Comparison of ENCODE assay signal across 23 cellular contexts in the genomic region with DNA sequence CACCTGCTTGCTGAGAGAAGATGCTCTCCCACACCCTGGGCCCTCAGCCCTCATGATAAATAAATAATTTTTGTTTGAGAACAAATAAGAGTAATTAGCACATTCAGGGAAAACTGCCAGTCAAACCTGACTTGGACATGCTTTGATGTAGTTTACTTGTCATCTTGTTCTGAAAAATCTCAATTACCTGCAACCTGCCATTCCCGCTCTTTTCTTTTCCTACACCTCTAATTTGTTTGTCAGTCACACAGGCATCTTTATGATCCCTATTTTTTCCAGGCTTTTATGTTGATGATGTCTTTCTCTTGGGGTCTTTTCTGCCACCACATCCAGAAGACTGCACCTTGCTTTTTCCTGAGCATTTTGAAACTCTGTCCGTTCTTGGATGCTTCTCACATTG. TPM values are rescaled to one million over a fixed set of nuclear protein-coding genes. Genes with fewer than 3 reads are reported as not detected.
"Had no signal": no experiment of that assay in that cellular context is flagged by ENCODE, and none has a peak within 500 bp of the region (broad histone marks: within the 10 kb centered on the region; RNA-seq: fewer than 3 reads in every experiment).

No MANE protein-coding gene starts in this region.

- H3K4me3 ChIP-seq: colonic mucosa, gastrocnemius medialis, left lung, thoracic aorta, upper lobe of right lung had no signal

- DNase-seq: activated CD4-positive, alpha-beta T cell treated with anti-CD3 and anti-CD28 coated beads, Interleukin-2, amount 10 ng/mL, durations not matched to agents 24 days and 14 days; activated CD8-positive, alpha-beta T cell treated with anti-CD3 and anti-CD28 coated beads for 36 hours; activated naive CD4-positive, alpha-beta T cell treated with anti-CD3 and anti-CD28 coated beads for 36 hours; activated T-cell treated with anti-CD3 and anti-CD28 coated beads, Interleukin-2, amount 50 U/mL, for 24 hours; central memory CD4-positive, alpha-beta T cell; colonic mucosa; gastrocnemius medialis; left lung; naive thymus-derived CD8-positive, alpha-beta T cell; posterior cingulate gyrus; stimulated activated naive B cell treated with anti-CD40 and anti-IgM and Interleukin-4, amounts not matched to agents 10 μg/mL and 1 μg/mL and 100 μg/mL, for 72 hours; upper lobe of right lung had no signal

- H3K36me3 ChIP-seq: brain microvascular endothelial cell, colonic mucosa, gastrocnemius medialis, left lung, neutrophil, thoracic aorta, upper lobe of right lung had no signal

- ATAC-seq: activated CD8-positive, alpha-beta T cell treated with anti-CD3 and anti-CD28 coated beads for 36 hours; esophagus mucosa; naive thymus-derived CD8-positive, alpha-beta T cell; stimulated activated naive B cell treated with anti-CD40 and anti-IgM and Interleukin-4, amounts not matched to agents 10 μg/mL and 1 μg/mL and 100 μg/mL, for 72 hours; T-cell had no signal

- H3K9me3 Mint-ChIP-seq: activated CD4-positive, alpha-beta T cell treated with anti-CD3 and anti-CD28 coated beads, Interleukin-2, amount 10 ng/mL, durations not matched to agents 24 days and 14 days; activated CD8-positive, alpha-beta T cell treated with anti-CD3 and anti-CD28 coated beads for 36 hours; activated naive CD4-positive, alpha-beta T cell treated with anti-CD3 and anti-CD28 coated beads for 36 hours; activated T-cell treated with anti-CD3 and anti-CD28 coated beads, Interleukin-2, amount 50 U/mL, for 24 hours; activated T-helper 2 cell treated with anti-CD3 and anti-CD28 coated beads, Interferon-gamma antibody, Interleukin-2, Interleukin-4, amounts not matched to agents 10 μg/mL and 5 μg/mL and 100 μg/mL, durations not matched to agents 14 hours and 24 hours and 36 hours; stimulated activated naive B cell treated with anti-CD40 and anti-IgM and Interleukin-4, amounts not matched to agents 10 μg/mL and 1 μg/mL and 100 μg/mL, for 72 hours; T-cell had no signal

- H3K27ac ChIP-seq: colonic mucosa, gastrocnemius medialis, neutrophil, thoracic aorta, upper lobe of right lung had no signal

- H3K27me3 ChIP-seq: brain microvascular endothelial cell, colonic mucosa, gastrocnemius medialis, upper lobe of right lung had no signal

- H3K4me1 ChIP-seq: colonic mucosa, gastrocnemius medialis had no signal

- H3K4me1 Mint-ChIP-seq: activated CD4-positive, alpha-beta T cell treated with anti-CD3 and anti-CD28 coated beads, Interleukin-2, amount 10 ng/mL, durations not matched to agents 24 days and 14 days; stimulated activated naive B cell treated with anti-CD40 and anti-IgM and Interleukin-4, amounts not matched to agents 10 μg/mL and 1 μg/mL and 100 μg/mL, for 72 hours; T-cell had no signal

- H3K4me3 Mint-ChIP-seq: activated CD4-positive, alpha-beta T cell treated with anti-CD3 and anti-CD28 coated beads, Interleukin-2, amount 10 ng/mL, durations not matched to agents 24 days and 14 days; activated CD8-positive, alpha-beta T cell treated with anti-CD3 and anti-CD28 coated beads for 36 hours; activated naive CD4-positive, alpha-beta T cell treated with anti-CD3 and anti-CD28 coated beads for 36 hours; activated T-cell treated with anti-CD3 and anti-CD28 coated beads, Interleukin-2, amount 50 U/mL, for 24 hours; naive thymus-derived CD8-positive, alpha-beta T cell; stimulated activated naive B cell treated with anti-CD40 and anti-IgM and Interleukin-4, amounts not matched to agents 10 μg/mL and 1 μg/mL and 100 μg/mL, for 72 hours; T-cell had no signal

- H3K36me3 Mint-ChIP-seq: naive thymus-derived CD8-positive, alpha-beta T cell; stimulated activated naive B cell treated with anti-CD40 and anti-IgM and Interleukin-4, amounts not matched to agents 10 μg/mL and 1 μg/mL and 100 μg/mL, for 72 hours; T-cell had no signal

- FAIRE-seq: endometrium had no signal

- H3K27ac Mint-ChIP-seq: activated CD4-positive, alpha-beta T cell treated with anti-CD3 and anti-CD28 coated beads, Interleukin-2, amount 10 ng/mL, durations not matched to agents 24 days and 14 days; activated CD8-positive, alpha-beta T cell treated with anti-CD3 and anti-CD28 coated beads for 36 hours; activated naive CD4-positive, alpha-beta T cell treated with anti-CD3 and anti-CD28 coated beads for 36 hours; activated T-cell treated with anti-CD3 and anti-CD28 coated beads, Interleukin-2, amount 50 U/mL, for 24 hours; activated T-helper 2 cell treated with anti-CD3 and anti-CD28 coated beads, Interferon-gamma antibody, Interleukin-2, Interleukin-4, amounts not matched to agents 10 μg/mL and 5 μg/mL and 100 μg/mL, durations not matched to agents 14 hours and 24 hours and 36 hours; stimulated activated naive B cell treated with anti-CD40 and anti-IgM and Interleukin-4, amounts not matched to agents 10 μg/mL and 1 μg/mL and 100 μg/mL, for 72 hours; T-cell had no signal

- H3K9me3 ChIP-seq: colonic mucosa, gastrocnemius medialis, left lung, neutrophil, thoracic aorta, upper lobe of right lung had no signal

RNA-seq across cellular contexts. Expression of a gene that starts 28.6 kb away (rescaled TPM):
- total RNA-seq: activated CD4-positive, alpha-beta T cell treated with anti-CD3 and anti-CD28 coated beads, Interleukin-2, amount 10 ng/mL, durations not matched to agents 24 days and 14 days; activated CD8-positive, alpha-beta T cell treated with anti-CD3 and anti-CD28 coated beads for 36 hours; activated naive CD4-positive, alpha-beta T cell treated with anti-CD3 and anti-CD28 coated beads for 36 hours; activated T-helper 2 cell treated with anti-CD3 and anti-CD28 coated beads, Interferon-gamma antibody, Interleukin-2, Interleukin-4, amounts not matched to agents 10 μg/mL and 5 μg/mL and 100 μg/mL, durations not matched to agents 14 hours and 24 hours and 36 hours had no signal

RNA-seq across cellular contexts. Expression of a gene that starts 45.4 kb away (rescaled TPM):
- total RNA-seq: activated CD4-positive, alpha-beta T cell treated with anti-CD3 and anti-CD28 coated beads, Interleukin-2, amount 10 ng/mL, durations not matched to agents 24 days and 14 days; activated CD8-positive, alpha-beta T cell treated with anti-CD3 and anti-CD28 coated beads for 36 hours; activated naive CD4-positive, alpha-beta T cell treated with anti-CD3 and anti-CD28 coated beads for 36 hours; activated T-helper 2 cell treated with anti-CD3 and anti-CD28 coated beads, Interferon-gamma antibody, Interleukin-2, Interleukin-4, amounts not matched to agents 10 μg/mL and 5 μg/mL and 100 μg/mL, durations not matched to agents 14 hours and 24 hours and 36 hours; colonic mucosa; esophagus mucosa; gastrocnemius medialis; kidney epithelial cell; left lung; lung microvascular endothelial cell; mucosa of gallbladder; naive thymus-derived CD8-positive, alpha-beta T cell; renal cortical epithelial cell; T-cell; thoracic aorta; upper lobe of right lung had no signal
- polyA plus RNA-seq: naive thymus-derived CD8-positive, alpha-beta T cell had no signal
